30 cellular contexts compared by ENCODE assay signal in genomic region chr12:1826401-1826800, GRCh38. TPM values are rescaled to one million over a fixed set of nuclear protein-coding genes. Genes with fewer than 3 reads are reported as not detected.
"Had no signal": no experiment of that assay in that cellular context is flagged by ENCODE, and none has a peak within 500 bp of the region (broad histone marks: within the 10 kb centered on the region; RNA-seq: fewer than 3 reads in every experiment).

No MANE protein-coding gene starts in this region.

- H3K9me3 Mint-ChIP-seq: activated CD8-positive, alpha-beta T cell treated with anti-CD3 and anti-CD28 coated beads for 36 hours; activated naive CD4-positive, alpha-beta T cell treated with anti-CD3 and anti-CD28 coated beads for 36 hours; activated naive CD4-positive, alpha-beta T cell treated with anti-CD3 and anti-CD28 coated beads, Interleukin-2, amount 50 U/mL, for 24 hours; activated naive CD8-positive, alpha-beta T cell treated with anti-CD3 and anti-CD28 coated beads for 36 hours; activated naive CD8-positive, alpha-beta T cell treated with anti-CD3 and anti-CD28 coated beads, Interleukin-2, amount 50 U/mL, for 24 hours; activated T-cell treated with anti-CD3 and anti-CD28 coated beads, Interleukin-2, amount 50 U/mL, for 4 hours; activated T-helper 1 cell treated with anti-CD3 and anti-CD28 coated beads, Interleukin-12 subunit alpha, Interleukin-12 subunit beta, Interleukin-2, Interleukin-4 antibody, amounts not matched to agents 30 ng/mL and 10 ng/mL and 1 ng/mL, durations not matched to agents 14 hours and 24 hours and 36 hours; activated T-helper 2 cell treated with anti-CD3 and anti-CD28 coated beads, Interferon-gamma antibody, Interleukin-2, Interleukin-4, amounts not matched to agents 10 μg/mL and 5 μg/mL and 100 μg/mL, durations not matched to agents 14 hours and 24 hours and 36 hours; central memory CD8-positive, alpha-beta T cell; dendritic cell treated with granulocyte-macrophage colony-stimulating factor and Interleukin-4, amounts not matched to agents 40 ng/mL and 50 ng/mL, for 4 days; effector memory CD8-positive, alpha-beta T cell had no signal

- H3K4me3 ChIP-seq: adrenal gland, ascending aorta, breast epithelium, cardiac muscle cell, coronary artery, esophagus squamous epithelium had no signal

- H3K36me3 Mint-ChIP-seq: activated naive CD4-positive, alpha-beta T cell treated with anti-CD3 and anti-CD28 coated beads, Interleukin-2, amount 50 U/mL, for 24 hours; activated naive CD8-positive, alpha-beta T cell treated with anti-CD3 and anti-CD28 coated beads for 36 hours; brain had no signal

- H3K4me3 Mint-ChIP-seq: activated CD8-positive, alpha-beta T cell treated with anti-CD3 and anti-CD28 coated beads for 36 hours; activated naive CD4-positive, alpha-beta T cell treated with anti-CD3 and anti-CD28 coated beads for 36 hours; activated naive CD4-positive, alpha-beta T cell treated with anti-CD3 and anti-CD28 coated beads, Interleukin-2, amount 50 U/mL, for 24 hours; activated naive CD8-positive, alpha-beta T cell treated with anti-CD3 and anti-CD28 coated beads for 36 hours; activated naive CD8-positive, alpha-beta T cell treated with anti-CD3 and anti-CD28 coated beads, Interleukin-2, amount 50 U/mL, for 24 hours; activated T-cell treated with anti-CD3 and anti-CD28 coated beads, Interleukin-2, amount 50 U/mL, for 4 hours; activated T-helper 1 cell treated with anti-CD3 and anti-CD28 coated beads, Interleukin-12 subunit alpha, Interleukin-12 subunit beta, Interleukin-2, Interleukin-4 antibody, amounts not matched to agents 30 ng/mL and 10 ng/mL and 1 ng/mL, durations not matched to agents 14 hours and 24 hours and 36 hours; brain; central memory CD8-positive, alpha-beta T cell; dendritic cell treated with granulocyte-macrophage colony-stimulating factor and Interleukin-4, amounts not matched to agents 40 ng/mL and 50 ng/mL, for 4 days; effector memory CD8-positive, alpha-beta T cell had no signal

- ATAC-seq: activated CD8-positive, alpha-beta T cell treated with anti-CD3 and anti-CD28 coated beads for 36 hours; activated naive CD8-positive, alpha-beta T cell treated with anti-CD3 and anti-CD28 coated beads, Interleukin-2, amount 50 U/mL, for 24 hours; activated T-cell treated with anti-CD3 and anti-CD28 coated beads, Interleukin-2, amount 50 U/mL, for 4 hours; effector memory CD8-positive, alpha-beta T cell had no signal

- H3K27ac ChIP-seq: adrenal gland, ascending aorta, breast epithelium, cardiac muscle cell, coronary artery, esophagus squamous epithelium had no signal

- H3K4me1 Mint-ChIP-seq: activated naive CD4-positive, alpha-beta T cell treated with anti-CD3 and anti-CD28 coated beads, Interleukin-2, amount 50 U/mL, for 24 hours; activated naive CD8-positive, alpha-beta T cell treated with anti-CD3 and anti-CD28 coated beads for 36 hours; central memory CD8-positive, alpha-beta T cell had no signal

- DNase-seq: activated CD4-positive, alpha-beta T cell treated with anti-CD3 and anti-CD28 coated beads for 48 hours; activated CD4-positive, alpha-beta T cell treated with anti-CD3 and anti-CD28 coated beads, Interleukin-2, amount 50 U/mL, for 1 hour; activated CD4-positive, alpha-beta T cell treated with anti-CD3 and anti-CD28 coated beads, Interleukin-2, amount 50 U/mL, for 48 hours; activated CD8-positive, alpha-beta memory T cell treated with anti-CD3 and anti-CD28 coated beads for 24 hours; activated CD8-positive, alpha-beta T cell treated with anti-CD3 and anti-CD28 coated beads for 36 hours; activated effector memory CD4-positive, alpha-beta T cell treated with anti-CD3 and anti-CD28 coated beads, Interleukin-2, amount 50 U/mL, for 16 hours; activated naive CD4-positive, alpha-beta T cell treated with anti-CD3 and anti-CD28 coated beads for 36 hours; activated naive CD8-positive, alpha-beta T cell treated with anti-CD3 and anti-CD28 coated beads for 36 hours; activated naive CD8-positive, alpha-beta T cell treated with anti-CD3 and anti-CD28 coated beads, Interleukin-2, amount 50 U/mL, for 24 hours; activated T-cell treated with anti-CD3 and anti-CD28 coated beads, Interleukin-2, amount 50 U/mL, for 4 hours; adrenal gland; amygdala; effector CD4-positive, alpha-beta T cell; effector memory CD8-positive, alpha-beta T cell; esophagus squamous epithelium; foreskin melanocyte; T-helper 2 cell had no signal

- H3K27ac Mint-ChIP-seq: activated CD8-positive, alpha-beta T cell treated with anti-CD3 and anti-CD28 coated beads for 36 hours; activated naive CD4-positive, alpha-beta T cell treated with anti-CD3 and anti-CD28 coated beads for 36 hours; activated naive CD4-positive, alpha-beta T cell treated with anti-CD3 and anti-CD28 coated beads, Interleukin-2, amount 50 U/mL, for 24 hours; activated naive CD8-positive, alpha-beta T cell treated with anti-CD3 and anti-CD28 coated beads for 36 hours; activated naive CD8-positive, alpha-beta T cell treated with anti-CD3 and anti-CD28 coated beads, Interleukin-2, amount 50 U/mL, for 24 hours; activated T-helper 1 cell treated with anti-CD3 and anti-CD28 coated beads, Interleukin-12 subunit alpha, Interleukin-12 subunit beta, Interleukin-2, Interleukin-4 antibody, amounts not matched to agents 30 ng/mL and 10 ng/mL and 1 ng/mL, durations not matched to agents 14 hours and 24 hours and 36 hours; activated T-helper 2 cell treated with anti-CD3 and anti-CD28 coated beads, Interferon-gamma antibody, Interleukin-2, Interleukin-4, amounts not matched to agents 10 μg/mL and 5 μg/mL and 100 μg/mL, durations not matched to agents 14 hours and 24 hours and 36 hours; dendritic cell treated with granulocyte-macrophage colony-stimulating factor and Interleukin-4, amounts not matched to agents 40 ng/mL and 50 ng/mL, for 4 days; effector memory CD8-positive, alpha-beta T cell had no signal

RNA-seq across cellular contexts. Expression of gene LRTM2, which starts 6.0 kb away (rescaled TPM):
- total RNA-seq: activated CD8-positive, alpha-beta T cell treated with anti-CD3 and anti-CD28 coated beads for 36 hours; activated naive CD4-positive, alpha-beta T cell treated with anti-CD3 and anti-CD28 coated beads for 36 hours; activated naive CD8-positive, alpha-beta T cell treated with anti-CD3 and anti-CD28 coated beads for 36 hours; activated T-helper 1 cell treated with anti-CD3 and anti-CD28 coated beads, Interleukin-12 subunit alpha, Interleukin-12 subunit beta, Interleukin-2, Interleukin-4 antibody, amounts not matched to agents 30 ng/mL and 10 ng/mL and 1 ng/mL, durations not matched to agents 14 hours and 24 hours and 36 hours; adrenal gland; ascending aorta; breast epithelium; cardiac muscle cell; esophagus squamous epithelium; fibroblast of lung; fibroblast of villous mesenchyme; T-helper 1 cell treated with Interleukin-12 subunit alpha and Interleukin-12 subunit beta and Interleukin-4 antibody, amounts not matched to agents 30 ng/mL and 1 ng/mL, for 36 hours had no signal
